In genomic region chr6:27668442-27669275, GRCh38 we compare ENCODE assay signal across 9 cellular contexts.
DNase-seq lines count a peak whose midpoint lies in the region; TF ChIP-seq lines count a peak whose summit lies in the region.
"Had no signal": no experiment of that assay in that cellular context is flagged by ENCODE, and none has a peak within 500 bp of the region (broad histone marks: within the 10 kb centered on the region; RNA-seq: fewer than 3 reads in every experiment).

No MANE protein-coding gene starts in this region.

- no peaks in the 10 kb centered on the region; the same call in 1 of the 2 replicates for H3K4me1 ChIP-seq in BE2C

- peaks cover 11% of the 10 kb centered on the region; the same call in 1 of the 2 replicates for H3K27me3 ChIP-seq in BE2C

- DNase-seq in BE2C (peak; percentile 74), HCEC 1CT (peak; percentile 63), NOMO-1 treated with DMSO at 0.1 percent for 48 hours (lab: John Stamatoyannopoulos, UW; ENCODE audit: unreplicated experiment) (peak; percentile 42), inferior parietal cortex (ENCODE audit: extremely low spot score) (peak; percentile 52), NCI-H187 treated with DMSO at 0.1 percent for 48 hours (lab: John Stamatoyannopoulos, UW) (no peak), NCI-H2107 treated with DMSO at 0.1 percent for 48 hours (lab: John Stamatoyannopoulos, UW; ENCODE audit: unreplicated experiment) (no peak)
- DNase-seq in activated naive CD4-positive, alpha-beta T cell treated with anti-CD3 and anti-CD28 coated beads, Interleukin-2, amount 50 U/mL, for 16 hours, result peak; percentile 54
- DNase-seq in stimulated activated CD8-positive, alpha-beta memory T cell treated with anti-CD3 and anti-CD28 coated beads, Interleukin-7, amount 100 ng/mL, for 24 hours (ENCODE audit: low read depth), result peak; percentile 57

- no peaks in the 10 kb centered on the region for H3K36me3 ChIP-seq in BE2C
- H3K36me3 ChIP-seq: neutrophil had no signal

- TF ChIP-seq CTCF in BE2C (IDR thresholded peaks at IDR 0.05; ENCODE audit: low read depth, low read length), result no peak

- no peaks in the 10 kb centered on the region for H3K9me3 ChIP-seq in BE2C
- H3K9me3 ChIP-seq: neutrophil had no signal

- peak overlapping the region; percentile 57 for H3K4me3 ChIP-seq in BE2C (ENCODE audit: low read depth, low read length)

Comparison
In these comparisons a context has a peak if more than half of its experiments do, and no peak if none do; other contexts are left out.
1. DNase-seq: peak in BE2C (single experiment), HCEC 1CT (single experiment), NOMO-1 treated with DMSO at 0.1 percent for 48 hours (single experiment), activated naive CD4-positive, alpha-beta T cell treated with anti-CD3 and anti-CD28 coated beads, Interleukin-2, amount 50 U/mL, for 16 hours (single experiment), inferior parietal cortex (single experiment) and stimulated activated CD8-positive, alpha-beta memory T cell treated with anti-CD3 and anti-CD28 coated beads, Interleukin-7, amount 100 ng/mL, for 24 hours (single experiment); none in NCI-H187 treated with DMSO at 0.1 percent for 48 hours (single experiment) and NCI-H2107 treated with DMSO at 0.1 percent for 48 hours (single experiment).